ENCODE assay signal across 11 cellular contexts in genomic region chr5:93995126-93995621, GRCh38.
DNase-seq lines count a peak whose midpoint lies in the region; ATAC-seq and TF ChIP-seq lines count a peak whose summit lies in the region.
"Had no signal": no experiment of that assay in that cellular context is flagged by ENCODE, and none has a peak within 500 bp of the region (broad histone marks: within the 10 kb centered on the region; RNA-seq: fewer than 3 reads in every experiment).

No MANE protein-coding gene starts in this region.

- no peak for TF ChIP-seq POLR2A in suprapubic skin (IDR thresholded peaks at IDR 0.05)

- no peak for TF ChIP-seq EP300 in suprapubic skin (IDR thresholded peaks at IDR 0.05)

- H3K27me3 ChIP-seq in suprapubic skin = no peaks in the 10 kb centered on the region

- no peak for TF ChIP-seq CTCF in suprapubic skin (IDR thresholded peaks at IDR 0.05)

- DNase-seq in NCI-H1417 (lab: John Stamatoyannopoulos, UW) (peak in 2 of 3 experiments; percentile 1 to 25), NCI-H1417 treated with DMSO at 0.1 percent for 48 hours (lab: John Stamatoyannopoulos, UW) (no peak), NCI-H510A treated with DMSO at 0.1 percent for 48 hours (lab: John Stamatoyannopoulos, UW) (peak; percentile 42), renal cortical epithelial cell (ENCODE audit: low read depth) (peak; percentile 13), T-helper 17 cell (no peak), suprapubic skin (ENCODE audit: low spot score in 2 of 2) (no peak), AML-193 (lab: John Stamatoyannopoulos, UW) (no peak)
- DNase-seq: NCI-H526; stimulated activated CD4-positive, alpha-beta T cell treated with anti-CD3 and anti-CD28 coated beads, Interleukin-4, amount 100 ng/mL, for 24 hours had no signal

- no peak overlapping the region for H3K4me3 Mint-ChIP-seq in T-helper 17 cell

- H3K27ac ChIP-seq in suprapubic skin = no peak overlapping the region
- H3K27ac ChIP-seq: A549 had no signal

- H3K4me3 ChIP-seq in suprapubic skin = no peak overlapping the region
- H3K4me3 ChIP-seq: A549 had no signal

- H3K27me3 Mint-ChIP-seq in T-helper 17 cell = no peaks in the 10 kb centered on the region

- peak; percentile 64 for ATAC-seq in GM21786 (IDR thresholded peaks at IDR 0.05; ENCODE audit: unreplicated experiment)
- no peak for ATAC-seq in T-helper 17 cell
- ATAC-seq: A549 had no signal

- H3K4me1 ChIP-seq in suprapubic skin = no peaks in the 10 kb centered on the region

- H3K4me1 Mint-ChIP-seq in T-helper 17 cell = peaks cover 17% of the 10 kb centered on the region

- 54% methylated on average over 3 of the region's 3 CpGs for WGBS in suprapubic skin

- peaks cover 2% of the 10 kb centered on the region for H3K36me3 Mint-ChIP-seq in T-helper 17 cell (ENCODE audit: low read depth)

- no peaks in the 10 kb centered on the region for H3K9me3 ChIP-seq in T-helper 17 cell (ENCODE audit: control insufficient read depth, low read length, poor library complexity, severe bottlenecking)
- no peaks in the 10 kb centered on the region for H3K9me3 ChIP-seq in suprapubic skin
- H3K9me3 ChIP-seq: A549 had no signal

- H3K36me3 ChIP-seq in suprapubic skin = no peaks in the 10 kb centered on the region

- H3K27ac Mint-ChIP-seq in T-helper 17 cell = no peak overlapping the region

Comparison
In these comparisons a context has a peak if more than half of its experiments do, and no peak if none do; other contexts are left out.
1. DNase-seq: peak in NCI-H1417 (2 of 3), NCI-H510A treated with DMSO at 0.1 percent for 48 hours (single experiment) and renal cortical epithelial cell (single experiment); none in NCI-H1417 treated with DMSO at 0.1 percent for 48 hours (single experiment), T-helper 17 cell (0 of 3), suprapubic skin (0 of 2) and AML-193 (0 of 2).